Comparison of ENCODE assay signal across 9 cellular contexts in genomic region chr17:40309031-40309937, GRCh38. TPM values are rescaled to one million over a fixed set of nuclear protein-coding genes. Genes with fewer than 3 reads are reported as not detected.
A peak's percentile ranks its signal among the peaks of the same experiment; 100 is the strongest.
DNase-seq lines count a peak whose midpoint lies in the region; FAIRE-seq and TF ChIP-seq lines count a peak whose summit lies in the region.
"Had no signal": no experiment of that assay in that cellular context is flagged by ENCODE, and none has a peak within 500 bp of the region (broad histone marks: within the 10 kb centered on the region; RNA-seq: fewer than 3 reads in every experiment).

RARA (plus strand) TSS chr17:40309180; CDS start chr17:40331219, 22,039 bp downstream.

- H3K27ac ChIP-seq in breast epithelium (peak within 1 kb of the TSS; percentile 94 to 97), keratinocyte (ENCODE audit: control insufficient read depth, insufficient read depth, low read length) (no peak within 1 kb of the TSS), smooth muscle cell (ENCODE audit: low read depth) (peak within 1 kb of the TSS; percentile 78)

- DNase-seq in DMS153 (lab: John Stamatoyannopoulos, UW): peak; percentile 30
- no peak for DNase-seq in DMS153 treated with DMSO at 0.1 percent for 48 hours (lab: John Stamatoyannopoulos, UW; ENCODE audit: unreplicated experiment)
- DNase-seq in NCI-H510A (lab: John Stamatoyannopoulos, UW): peak; percentile 47
- DNase-seq in breast epithelium (ENCODE audit: low spot score in 2 of 2): no peak
- no peak for DNase-seq in keratinocyte (ENCODE audit: low read depth, low spot score)
- DNase-seq in smooth muscle cell (lab: John Stamatoyannopoulos, UW; ENCODE audit: unreplicated experiment): no peak
- no peak for DNase-seq in RKO (ENCODE audit: low spot score)
- no peak for DNase-seq in urothelium cell line (ENCODE audit: low spot score)

- dilution Hi-C loops in keratinocyte (cut with MboI; ENCODE audit: extremely low pct_ligation_motif_present, low sequenced_read_pairs): no loop called here

- H3K27me3 ChIP-seq in breast epithelium: no peaks in the 10 kb centered on the region
- no peaks in the 10 kb centered on the region for H3K27me3 ChIP-seq in keratinocyte (ENCODE audit: control insufficient read depth, extremely low read depth, insufficient read depth, low read length)
- H3K27me3 ChIP-seq in smooth muscle cell (ENCODE audit: low read depth): no peaks in the 10 kb centered on the region

- intact Hi-C loops in breast epithelium (cut with DNase I; ENCODE audit: low total_unique reads): no loop called here

- H3K9me1 ChIP-seq in keratinocyte (ENCODE audit: control insufficient read depth, extremely low read depth, insufficient read depth, low read length): no peaks in the 10 kb centered on the region

- H3K4me1 ChIP-seq in breast epithelium (peaks cover 39 to 74% of the 10 kb centered on the region in 2 donors), keratinocyte (ENCODE audit: control insufficient read depth, extremely low read depth, insufficient read depth, low read length) (peaks cover 75% of the 10 kb centered on the region), smooth muscle cell (ENCODE audit: low read depth) (peaks cover 59% of the 10 kb centered on the region)

- H3K36me3 ChIP-seq in breast epithelium: no peaks in the 10 kb centered on the region
- H3K36me3 ChIP-seq in keratinocyte (ENCODE audit: control insufficient read depth in 2 of 2, extremely low read depth in 1 of 2, insufficient read depth in 2 of 2, low read length in 2 of 2): peaks cover 0 to 2% of the 10 kb centered on the region in 2 experiments
- no peaks in the 10 kb centered on the region for H3K36me3 ChIP-seq in smooth muscle cell (ENCODE audit: low read depth)

- H3K79me2 ChIP-seq in keratinocyte (ENCODE audit: control insufficient read depth, insufficient read depth, low read length): no peaks in the 10 kb centered on the region
- peaks cover 14% of the 10 kb centered on the region for H3K79me2 ChIP-seq in smooth muscle cell (ENCODE audit: low read depth)

- TF ChIP-seq CTCF in breast epithelium (IDR thresholded peaks at IDR 0.05) (no peak), keratinocyte (optimal IDR thresholded peaks at IDR 0.05 in 1 of 3, IDR thresholded peaks at IDR 0.05 in 1 of 3, conservative IDR thresholded peaks at IDR 0.05 in 1 of 3; ENCODE audit: extremely low read depth in 1 of 3, insufficient read depth in 2 of 3, low read length in 3 of 3) (no peak), smooth muscle cell (IDR thresholded peaks at IDR 0.05; ENCODE audit: borderline replicate concordance, insufficient read depth, poor library complexity, severe bottlenecking) (no peak)

- peak within 1 kb of the TSS; percentile 37 to 66 (median 54) for H3K4me3 ChIP-seq in breast epithelium
- H3K4me3 ChIP-seq in keratinocyte (ENCODE audit: control insufficient read depth in 2 of 3, extremely low read depth in 1 of 3, insufficient read depth in 2 of 3, low read depth in 1 of 3, low read length in 3 of 3): peak within 1 kb of the TSS; percentile 34 to 70 (median 70)
- peak within 1 kb of the TSS; percentile 72 for H3K4me3 ChIP-seq in smooth muscle cell

- TF ChIP-seq POLR2A in breast epithelium (IDR thresholded peaks at IDR 0.05): no peak

- peak within 1 kb of the TSS; percentile 57 for H3K9ac ChIP-seq in keratinocyte (ENCODE audit: control insufficient read depth, extremely low read depth, insufficient read depth, low read length)
- H3K9ac ChIP-seq in smooth muscle cell (ENCODE audit: low read depth): peak within 1 kb of the TSS; percentile 66

- no peak for FAIRE-seq in keratinocyte (lab: Jason Lieb, UNC)
- no peak for FAIRE-seq in urothelium cell line (lab: Jason Lieb, UNC)
- FAIRE-seq: A204.1 had no signal

- H2AFZ ChIP-seq in keratinocyte (ENCODE audit: control insufficient read depth, low read length) (peak within 1 kb of the TSS; percentile 76), smooth muscle cell (ENCODE audit: low read depth) (peak within 1 kb of the TSS; percentile 28)

- H3F3A ChIP-seq in smooth muscle cell (ENCODE audit: low read depth): peaks cover 15% of the 10 kb centered on the region

- H3K4me2 ChIP-seq in keratinocyte (ENCODE audit: control insufficient read depth, extremely low read depth, insufficient read depth, low read depth, low read length) (peak within 1 kb of the TSS; percentile 79), smooth muscle cell (peak within 1 kb of the TSS; percentile 90)

- 5% methylated on average over 20 of the region's 20 CpGs for WGBS in smooth muscle cell (ENCODE audit: low lambda C conversion rate)

- H4K20me1 ChIP-seq in keratinocyte (ENCODE audit: control insufficient read depth, extremely low read depth, insufficient read depth, low read length): no peaks in the 10 kb centered on the region
- H4K20me1 ChIP-seq in smooth muscle cell (ENCODE audit: low read depth): peaks cover under 1% of the 10 kb centered on the region

- H3K9me3 ChIP-seq in breast epithelium: no peaks in the 10 kb centered on the region
- no peaks in the 10 kb centered on the region for H3K9me3 ChIP-seq in keratinocyte (ENCODE audit: control insufficient read depth, low read depth, low read length)
- H3K9me3 ChIP-seq in smooth muscle cell (replicated peaks; ENCODE audit: low read depth): no peaks in the 10 kb centered on the region

RNA-seq across cellular contexts. Expression of gene RARA, which starts in this region (rescaled TPM):
- total RNA-seq in breast epithelium: 10 to 100 TPM; 14.2 to 31.2 (median 25.2) TPM
- polyA plus RNA-seq in keratinocyte: 1.7 to 6.0 TPM (median 3.8 TPM) in 3 replicates
- polyA plus RNA-seq in keratinocyte (2011; ENCODE audit: low read depth): 23.1 TPM
- 3.5 and 6.0 TPM in 2 replicates for polyA plus RNA-seq in keratinocyte (2011; cell fraction: cytosol; rRNA removed)
- 6.0 and 12.0 TPM in 2 replicates for polyA plus RNA-seq in keratinocyte (2011; cell fraction: nucleus; rRNA removed)
- polyA plus RNA-seq in keratinocyte (2012; ENCODE audit: low replicate concordance): 9.2 and 21.5 TPM in 2 replicates
- 4.5 to 20.8 TPM (median 7.1 TPM) in 3 replicates for polyA minus RNA-seq in keratinocyte
- 11.9 TPM for polyA minus RNA-seq in keratinocyte (2011; cell fraction: cytosol; rRNA and poly(A)+ RNA removed)
- 5.9 and 7.8 TPM in 2 replicates for polyA minus RNA-seq in keratinocyte (2011; cell fraction: nucleus; rRNA and poly(A)+ RNA removed)
- total RNA-seq in smooth muscle cell: 13.6 and 22.5 TPM in 2 replicates
- polyA plus RNA-seq in smooth muscle cell: 21.6 and 22.1 TPM in 2 replicates

Comparison
In these comparisons a context has a peak if more than half of its experiments do, and no peak if none do; other contexts are left out.
1. DNase-seq: peak in DMS153 (single experiment) and NCI-H510A (single experiment); none in DMS153 treated with DMSO at 0.1 percent for 48 hours (single experiment), breast epithelium (0 of 2), keratinocyte (single experiment), smooth muscle cell (single experiment), RKO (single experiment) and urothelium cell line (single experiment).
2. Peak in every context shown above with its lines, with median percentiles within 50 percentile points of each other: H3K4me3 ChIP-seq.